13 cellular contexts compared by ENCODE assay signal in the genomic region with DNA sequence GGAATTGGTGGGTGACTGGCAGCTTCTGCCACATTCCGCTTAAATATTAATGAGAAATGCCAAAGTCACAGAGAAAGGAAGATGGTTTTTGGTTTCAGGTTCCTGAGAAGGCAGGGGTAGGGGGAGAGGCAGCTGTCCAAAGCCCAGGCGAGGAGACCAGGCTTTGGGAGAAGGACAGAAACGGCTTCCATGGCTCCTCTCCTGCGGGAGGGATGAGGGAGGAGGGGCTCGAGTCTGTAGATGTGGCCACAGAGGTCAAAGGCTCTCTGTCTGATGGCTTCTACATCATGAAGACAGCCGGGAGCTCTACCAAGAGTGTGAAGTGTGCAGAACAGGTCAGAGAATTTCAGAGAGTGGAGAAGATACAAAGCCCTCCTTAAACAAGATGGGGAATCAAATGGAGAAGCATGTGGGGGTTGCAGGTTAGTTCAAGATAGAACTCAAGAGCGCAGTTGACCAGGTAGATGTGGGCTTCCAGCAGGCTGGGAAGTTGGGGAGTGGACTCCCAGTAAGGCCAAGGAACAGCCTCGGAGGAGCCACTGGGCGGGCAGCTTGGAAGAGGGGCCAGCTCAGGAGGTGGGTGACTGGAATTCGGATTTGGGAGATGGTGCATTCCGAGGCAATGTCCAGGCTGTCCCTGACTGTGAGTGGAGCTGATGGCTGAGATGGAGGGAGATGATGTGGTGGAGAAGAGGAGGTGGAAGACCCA. TPM values are rescaled to one million over a fixed set of nuclear protein-coding genes. Genes with fewer than 3 reads are reported as not detected.
DNase-seq lines count a peak whose midpoint lies in the region; ATAC-seq and TF ChIP-seq lines count a peak whose summit lies in the region.
"Had no signal": no experiment of that assay in that cellular context is flagged by ENCODE, and none has a peak within 500 bp of the region (broad histone marks: within the 10 kb centered on the region; RNA-seq: fewer than 3 reads in every experiment).

No MANE protein-coding gene starts in this region.

- H3K27me3 Mint-ChIP-seq in Calu3 (ENCODE audit: unreplicated experiment) (peaks cover 8% of the 10 kb centered on the region), immature natural killer cell (ENCODE audit: low read depth in 3 of 3) (peaks cover 0 to 7% (median 4%) of the 10 kb centered on the region in 3 donors)

- 78 to 82% (median 79%) methylated on average over 11 of the region's 11 CpGs for WGBS in ovary, 3 donors

- no TSS peak for BruUV-seq in Calu3 (replicated peaks; lab: Mats Ljungman, UMichigan)

- TF ChIP-seq CTCF in Calu3 (IDR thresholded peaks at IDR 0.05; ENCODE audit: unreplicated experiment) (no peak), ovary (IDR thresholded peaks at IDR 0.05) (no peak)

- TF ChIP-seq POLR2A in ovary (IDR thresholded peaks at IDR 0.05): no peak

- intact Hi-C loops in Calu3 (cut with micrococcal nuclease; ENCODE audit: unreplicated experiment) (no loop called here), ovary (cut with DNase I) (no loop called here)

- no peaks in the 10 kb centered on the region for H3K27me3 ChIP-seq in skeletal muscle satellite cell (ENCODE audit: control insufficient read depth, insufficient read depth, low read length)
- H3K27me3 ChIP-seq in ovary: no peaks in the 10 kb centered on the region
- H3K27me3 ChIP-seq: BLaER1 had no signal

- no peak overlapping the region for H3K27ac ChIP-seq in ovary
- H3K27ac ChIP-seq: BLaER1 had no signal

- H3K4me3 Mint-ChIP-seq in Calu3 (ENCODE audit: low read depth, unreplicated experiment) (peak overlapping the region; percentile 22), immature natural killer cell (peak overlapping the region; percentile 19 to 72 (median 64))
- H3K4me3 Mint-ChIP-seq: stimulated activated memory B cell treated with anti-CD40 and anti-IgM and Interleukin-4, amounts not matched to agents 10 μg/mL and 1 μg/mL and 100 μg/mL, for 72 hours had no signal

- H3K4me1 ChIP-seq in skeletal muscle satellite cell (ENCODE audit: control insufficient read depth, insufficient read depth, low read length) (peaks cover 46% of the 10 kb centered on the region), ovary (ENCODE audit: insufficient read depth) (peaks cover 8% of the 10 kb centered on the region)

- peak overlapping the region; percentile 88 for H3K27ac Mint-ChIP-seq in Calu3 (ENCODE audit: unreplicated experiment)
- peak overlapping the region; percentile 76 to 91 (median 80) for H3K27ac Mint-ChIP-seq in immature natural killer cell
- H3K27ac Mint-ChIP-seq: stimulated activated memory B cell treated with anti-CD40 and anti-IgM and Interleukin-4, amounts not matched to agents 10 μg/mL and 1 μg/mL and 100 μg/mL, for 72 hours had no signal

- H3K36me3 Mint-ChIP-seq in Calu3 (ENCODE audit: insufficient read depth, unreplicated experiment) (peaks cover 16% of the 10 kb centered on the region), immature natural killer cell (no peaks in the 10 kb centered on the region)
- H3K36me3 Mint-ChIP-seq: stimulated activated memory B cell treated with anti-CD40 and anti-IgM and Interleukin-4, amounts not matched to agents 10 μg/mL and 1 μg/mL and 100 μg/mL, for 72 hours had no signal

- CTCF ChIA-PET in Calu3 (lab: Charles Lee): interaction anchor here (0.9 kb wide), 1 partner anchor 130 kb away, joined by 3 read pairs; no protein-coding TSS in a partner anchor

- H3K4me2 ChIP-seq in skeletal muscle satellite cell (ENCODE audit: low read length): peak overlapping the region; percentile 69
- H3K4me2 ChIP-seq: BLaER1 had no signal

- peaks cover 3% of the 10 kb centered on the region for H3K9me3 Mint-ChIP-seq in Calu3 (ENCODE audit: low read depth, unreplicated experiment)
- no peaks in the 10 kb centered on the region for H3K9me3 Mint-ChIP-seq in immature natural killer cell
- H3K9me3 Mint-ChIP-seq: stimulated activated memory B cell treated with anti-CD40 and anti-IgM and Interleukin-4, amounts not matched to agents 10 μg/mL and 1 μg/mL and 100 μg/mL, for 72 hours had no signal

- ATAC-seq in HG02973 (IDR thresholded peaks at IDR 0.05; ENCODE audit: unreplicated experiment) (no peak), HG02588 (IDR thresholded peaks at IDR 0.05; ENCODE audit: unreplicated experiment) (no peak), HG02970 (IDR thresholded peaks at IDR 0.05; ENCODE audit: low FRiP score, unreplicated experiment) (no peak)
- ATAC-seq: stimulated activated memory B cell treated with anti-CD40 and anti-IgM and Interleukin-4, amounts not matched to agents 10 μg/mL and 1 μg/mL and 100 μg/mL, for 72 hours had no signal

- H3K9me3 ChIP-seq in skeletal muscle satellite cell (replicated peaks; ENCODE audit: low read length): no peaks in the 10 kb centered on the region
- no peaks in the 10 kb centered on the region for H3K9me3 ChIP-seq in ovary
- H3K9me3 ChIP-seq: BLaER1 had no signal

- TF ChIP-seq EP300 in ovary (IDR thresholded peaks at IDR 0.05): no peak

- no peaks in the 10 kb centered on the region for H3K36me3 ChIP-seq in skeletal muscle satellite cell (ENCODE audit: insufficient read depth, low read length)
- no peaks in the 10 kb centered on the region for H3K36me3 ChIP-seq in ovary
- H3K36me3 ChIP-seq: BLaER1 had no signal

- H3K4me1 Mint-ChIP-seq in Calu3 (ENCODE audit: low read depth, unreplicated experiment) (peaks cover 57% of the 10 kb centered on the region), immature natural killer cell (peaks cover 38 to 42% of the 10 kb centered on the region in 2 donors)

- DNase-seq in Calu3 (no peak), SW480 (ENCODE audit: low spot score) (peak; percentile 59), immature natural killer cell (no peak), ovary (no peak)
- DNase-seq: activated CD4-positive, alpha-beta T cell treated with anti-CD3 and anti-CD28 coated beads for 1 hour; activated gamma-delta T cell; NCI-H2107 had no signal

- H3K4me3 ChIP-seq in skeletal muscle satellite cell (ENCODE audit: low read length) (peak overlapping the region; percentile 52), ovary (no peak overlapping the region)
- H3K4me3 ChIP-seq: BLaER1 had no signal

- H3K9ac ChIP-seq in skeletal muscle satellite cell (ENCODE audit: low read depth, low read length): peak overlapping the region; percentile 74
- H3K9ac ChIP-seq: BLaER1 had no signal

RNA-seq across cellular contexts. Expression of a gene that starts 23.8 kb away (rescaled TPM):
- total RNA-seq in Calu3 (2022) (34.0 and 35.1 TPM in 2 replicates), ovary (10 to 100 TPM; 13.4 to 69.5 (median 18.5) TPM)
- polyA plus RNA-seq in immature natural killer cell (10 to 100 TPM; 64.9 to 89.7 (median 88.9) TPM), ovary (10 to 100 TPM; 11.4 to 20.1 TPM)
- 24.2 and 28.4 TPM in 2 replicates for total RNA-seq in skeletal muscle satellite cell (2012; rRNA removed)
